ENCODE assay signal across 29 cellular contexts in genomic region chr6:140002406-140003022, GRCh38.
DNase-seq lines count a peak whose midpoint lies in the region; ATAC-seq and TF ChIP-seq lines count a peak whose summit lies in the region.
"Had no signal": no experiment of that assay in that cellular context is flagged by ENCODE, and none has a peak within 500 bp of the region (broad histone marks: within the 10 kb centered on the region; RNA-seq: fewer than 3 reads in every experiment).

No MANE protein-coding gene starts in this region.

- WGBS in hepatocyte (ENCODE audit: low lambda C conversion rate, missing lambda C conversion rate) = 61% methylated on average over 4 of the region's 4 CpGs

- H3K9me3 Mint-ChIP-seq in chondrocyte (ENCODE audit: low read depth) = peaks cover 3% of the 10 kb centered on the region
- H3K9me3 Mint-ChIP-seq: activated naive CD4-positive, alpha-beta T cell treated with anti-CD3 and anti-CD28 coated beads, Interleukin-2, amount 10 ng/mL, durations not matched to agents 7 days and 5 days; natural killer cell treated with Interleukin-12 subunit alpha and Interleukin-12 subunit beta and Interleukin-15 and Interleukin-18, amount 100 ng/mL, for 72 hours had no signal

- TF ChIP-seq CTCF in AG09309 (IDR thresholded peaks at IDR 0.05; ENCODE audit: control insufficient read depth, insufficient read depth, low read depth, low read length, missing control alignments) = no peak
- no peak for TF ChIP-seq CTCF in HFF-Myc (IDR thresholded peaks at IDR 0.05; ENCODE audit: low read depth, low read length, missing control alignments)
- no peak for TF ChIP-seq CTCF in chondrocyte (IDR thresholded peaks at IDR 0.05)
- no peak for TF ChIP-seq CTCF in hepatocyte (IDR thresholded peaks at IDR 0.05; ENCODE audit: poor library complexity)
- no peak for TF ChIP-seq CTCF in uterus (IDR thresholded peaks at IDR 0.05)

- ATAC-seq in GM21367 (IDR thresholded peaks at IDR 0.05; ENCODE audit: unreplicated experiment) = no peak
- ATAC-seq: activated T-cell treated with anti-CD3 and anti-CD28 coated beads, Interleukin-2, amount 50 U/mL, for 4 hours; GM12878; left colon; natural killer cell treated with Interleukin-12 subunit alpha and Interleukin-12 subunit beta and Interleukin-15 and Interleukin-18, amount 100 ng/mL, for 72 hours; sciatic nerve; T-cell had no signal

- H3K27me3 Mint-ChIP-seq in chondrocyte (ENCODE audit: low read depth) = no peaks in the 10 kb centered on the region
- H3K27me3 Mint-ChIP-seq: activated naive CD4-positive, alpha-beta T cell treated with anti-CD3 and anti-CD28 coated beads, Interleukin-2, amount 10 ng/mL, durations not matched to agents 7 days and 5 days; CD4-positive, CD25-positive, alpha-beta regulatory T cell; natural killer cell treated with Interleukin-12 subunit alpha and Interleukin-12 subunit beta and Interleukin-15 and Interleukin-18, amount 100 ng/mL, for 72 hours had no signal

- no peak overlapping the region for H3K4me3 Mint-ChIP-seq in chondrocyte (ENCODE audit: unreplicated experiment)
- H3K4me3 Mint-ChIP-seq: activated naive CD4-positive, alpha-beta T cell treated with anti-CD3 and anti-CD28 coated beads, Interleukin-2, amount 10 ng/mL, durations not matched to agents 7 days and 5 days; activated T-cell treated with anti-CD3 and anti-CD28 coated beads, Interleukin-2, amount 50 U/mL, for 4 hours; CD4-positive, CD25-positive, alpha-beta regulatory T cell; natural killer cell treated with Interleukin-12 subunit alpha and Interleukin-12 subunit beta and Interleukin-15 and Interleukin-18, amount 100 ng/mL, for 72 hours; T-cell had no signal

- H2AFZ ChIP-seq in hepatocyte = peak overlapping the region; percentile 6

- H3K4me2 ChIP-seq in hepatocyte = no peak overlapping the region
- H3K4me2 ChIP-seq: KMS-11 had no signal

- peak; percentile 81 for DNase-seq in AG09309 (ENCODE audit: low read depth)
- DNase-seq in HFF-Myc (ENCODE audit: extremely low read depth, low read depth) = peak; percentile 86
- DNase-seq in chondrocyte (ENCODE audit: low spot score) = no peak
- no peak for DNase-seq in hepatocyte (ENCODE audit: low spot score)
- no peak for DNase-seq in SJCRH30
- DNase-seq in MV-4-11 (lab: John Stamatoyannopoulos, UW) = no peak
- DNase-seq in uterus = no peak
- DNase-seq: ACHN; activated CD8-positive, alpha-beta memory T cell treated with anti-CD3 and anti-CD28 coated beads for 24 hours; activated naive CD4-positive, alpha-beta T cell treated with anti-CD3 and anti-CD28 coated beads, Interleukin-2, amount 10 ng/mL, durations not matched to agents 7 days and 5 days; activated T-cell treated with anti-CD3 and anti-CD28 coated beads, Interleukin-2, amount 50 U/mL, for 4 hours; anterior cingulate cortex; caudate nucleus; CD4-positive, CD25-positive, alpha-beta regulatory T cell; dorsolateral prefrontal cortex; GF-D8; left colon; NCI-H1048; NCI-H1930; NCI-H226; NCI-H82; posterior cingulate gyrus; substantia nigra; T-cell had no signal

- H3K4me1 ChIP-seq in hepatocyte (ENCODE audit: insufficient read depth) (peaks cover 11% of the 10 kb centered on the region), SJCRH30 (peaks cover 6% of the 10 kb centered on the region; the same call in 1 of the 2 replicates), uterus (no peaks in the 10 kb centered on the region)

- H3K36me3 ChIP-seq in hepatocyte (replicated peaks; ENCODE audit: insufficient read depth, low read depth) (no peaks in the 10 kb centered on the region), SJCRH30 (no peaks in the 10 kb centered on the region), uterus (no peaks in the 10 kb centered on the region)

- H3K27ac Mint-ChIP-seq in chondrocyte (ENCODE audit: unreplicated experiment) = peak overlapping the region; percentile 57
- H3K27ac Mint-ChIP-seq: activated naive CD4-positive, alpha-beta T cell treated with anti-CD3 and anti-CD28 coated beads, Interleukin-2, amount 10 ng/mL, durations not matched to agents 7 days and 5 days; CD4-positive, CD25-positive, alpha-beta regulatory T cell; natural killer cell treated with Interleukin-12 subunit alpha and Interleukin-12 subunit beta and Interleukin-15 and Interleukin-18, amount 100 ng/mL, for 72 hours; T-cell had no signal

- peak overlapping the region; percentile 5 for H3K27ac ChIP-seq in hepatocyte
- no peak overlapping the region for H3K27ac ChIP-seq in SJCRH30
- H3K27ac ChIP-seq in uterus = no peak overlapping the region
- H3K27ac ChIP-seq: dorsolateral prefrontal cortex, KMS-11 had no signal

- no peaks in the 10 kb centered on the region for H4K20me1 ChIP-seq in hepatocyte (ENCODE audit: insufficient read depth, poor library complexity, severe bottlenecking)

- H3K79me2 ChIP-seq in hepatocyte = no peaks in the 10 kb centered on the region

- no peaks in the 10 kb centered on the region for H3K36me3 Mint-ChIP-seq in chondrocyte (ENCODE audit: low read depth)
- H3K36me3 Mint-ChIP-seq: activated naive CD4-positive, alpha-beta T cell treated with anti-CD3 and anti-CD28 coated beads, Interleukin-2, amount 10 ng/mL, durations not matched to agents 7 days and 5 days; CD4-positive, CD25-positive, alpha-beta regulatory T cell; natural killer cell treated with Interleukin-12 subunit alpha and Interleukin-12 subunit beta and Interleukin-15 and Interleukin-18, amount 100 ng/mL, for 72 hours; T-cell had no signal

- no peaks in the 10 kb centered on the region for H3K9me2 ChIP-seq in hepatocyte (replicated peaks; ENCODE audit: insufficient read depth)

- H3K4me1 Mint-ChIP-seq in chondrocyte (ENCODE audit: low read depth) = peaks cover 25% of the 10 kb centered on the region
- H3K4me1 Mint-ChIP-seq: activated naive CD4-positive, alpha-beta T cell treated with anti-CD3 and anti-CD28 coated beads, Interleukin-2, amount 10 ng/mL, durations not matched to agents 7 days and 5 days; CD4-positive, CD25-positive, alpha-beta regulatory T cell; T-cell had no signal

- H3K9me3 ChIP-seq in hepatocyte (ENCODE audit: low read depth) = no peaks in the 10 kb centered on the region
- H3K9me3 ChIP-seq in SJCRH30 (replicated peaks) = no peaks in the 10 kb centered on the region
- H3K9me3 ChIP-seq in uterus = no peaks in the 10 kb centered on the region

- H3K27me3 ChIP-seq in hepatocyte (no peaks in the 10 kb centered on the region), SJCRH30 (no peaks in the 10 kb centered on the region), uterus (no peaks in the 10 kb centered on the region)
- H3K27me3 ChIP-seq: dorsolateral prefrontal cortex had no signal

- intact Hi-C loops in uterus (cut with DNase I; ENCODE audit: low total_unique reads) = no loop called here

- H3K4me3 ChIP-seq in AG09309 (ENCODE audit: control insufficient read depth, low read depth, low read length) = no peak overlapping the region
- no peak overlapping the region for H3K4me3 ChIP-seq in HFF-Myc (replicated peaks; ENCODE audit: low read depth, low read length)
- H3K4me3 ChIP-seq in hepatocyte = no peak overlapping the region
- no peak overlapping the region for H3K4me3 ChIP-seq in SJCRH30
- H3K4me3 ChIP-seq in uterus = no peak overlapping the region
- H3K4me3 ChIP-seq: dorsolateral prefrontal cortex, GM12878 had no signal

- no peak for TF ChIP-seq POLR2A in uterus (IDR thresholded peaks at IDR 0.05)

Comparison
In these comparisons a context has a peak if more than half of its experiments do, and no peak if none do; other contexts are left out.
1. DNase-seq: peak in AG09309 (single experiment) and HFF-Myc (single experiment); none in chondrocyte (single experiment), hepatocyte (single experiment), SJCRH30 (0 of 2), MV-4-11 (single experiment) and uterus (0 of 2).